In genomic region chr10:101356132-101356531, GRCh38 we compare ENCODE assay signal across 17 cellular contexts.
"Had no signal": no experiment of that assay in that cellular context is flagged by ENCODE, and none has a peak within 500 bp of the region (broad histone marks: within the 10 kb centered on the region; RNA-seq: fewer than 3 reads in every experiment).

No MANE protein-coding gene starts in this region.

- ATAC-seq: effector memory CD8-positive, alpha-beta T cell; left colon; lower lobe of right lung; sciatic nerve; stimulated activated memory B cell treated with anti-CD40 and anti-IgM and Interleukin-4, amounts not matched to agents 10 μg/mL and 1 μg/mL and 100 μg/mL, for 72 hours; upper lobe of right lung had no signal

- H3K4me3 ChIP-seq: lower lobe of right lung, ovary, thoracic aorta, upper lobe of right lung had no signal

- H3K27me3 Mint-ChIP-seq: stimulated activated memory B cell treated with anti-CD40 and anti-IgM and Interleukin-4, amounts not matched to agents 10 μg/mL and 1 μg/mL and 100 μg/mL, for 72 hours had no signal

- H3K36me3 ChIP-seq: ascending aorta, lower lobe of right lung, ovary, thoracic aorta, upper lobe of right lung had no signal

- H3K36me3 Mint-ChIP-seq: stimulated activated memory B cell treated with anti-CD40 and anti-IgM and Interleukin-4, amounts not matched to agents 10 μg/mL and 1 μg/mL and 100 μg/mL, for 72 hours had no signal

- H3K27me3 ChIP-seq: ascending aorta, ovary, upper lobe of right lung had no signal

- H3K9me3 ChIP-seq: ascending aorta, lower lobe of right lung, ovary, thoracic aorta, upper lobe of right lung had no signal

- DNase-seq: activated B cell treated with CpG ODN at 0.5 μM for 24 hours; activated CD4-positive, alpha-beta memory T cell treated with anti-CD3 and anti-CD28 coated beads for 36 hours; activated CD4-positive, alpha-beta T cell treated with anti-CD3 and anti-CD28 coated beads for 4 hours; activated naive CD4-positive, alpha-beta T cell treated with anti-CD3 and anti-CD28 coated beads, Interleukin-2, amount 10 ng/mL, durations not matched to agents 7 days and 5 days; effector memory CD8-positive, alpha-beta T cell; foreskin fibroblast; hippocampal formation; islet precursor cell; left colon; lower lobe of right lung; ovary; stimulated activated CD4-positive, alpha-beta T cell treated with anti-CD3 and anti-CD28 coated beads, Interleukin-4, amount 100 ng/mL, for 4 hours; upper lobe of right lung had no signal

- H3K9me3 Mint-ChIP-seq: activated B cell treated with CpG ODN at 0.5 μM for 24 hours; activated CD4-positive, alpha-beta memory T cell treated with anti-CD3 and anti-CD28 coated beads for 36 hours; activated naive CD4-positive, alpha-beta T cell treated with anti-CD3 and anti-CD28 coated beads, Interleukin-2, amount 10 ng/mL, durations not matched to agents 7 days and 5 days; effector memory CD8-positive, alpha-beta T cell; stimulated activated memory B cell treated with anti-CD40 and anti-IgM and Interleukin-4, amounts not matched to agents 10 μg/mL and 1 μg/mL and 100 μg/mL, for 72 hours had no signal

- H3K4me3 Mint-ChIP-seq: activated CD4-positive, alpha-beta memory T cell treated with anti-CD3 and anti-CD28 coated beads for 36 hours; activated naive CD4-positive, alpha-beta T cell treated with anti-CD3 and anti-CD28 coated beads, Interleukin-2, amount 10 ng/mL, durations not matched to agents 7 days and 5 days; stimulated activated memory B cell treated with anti-CD40 and anti-IgM and Interleukin-4, amounts not matched to agents 10 μg/mL and 1 μg/mL and 100 μg/mL, for 72 hours had no signal

- H3K27ac Mint-ChIP-seq: activated B cell treated with CpG ODN at 0.5 μM for 24 hours; activated CD4-positive, alpha-beta memory T cell treated with anti-CD3 and anti-CD28 coated beads for 36 hours; activated naive CD4-positive, alpha-beta T cell treated with anti-CD3 and anti-CD28 coated beads, Interleukin-2, amount 10 ng/mL, durations not matched to agents 7 days and 5 days; stimulated activated memory B cell treated with anti-CD40 and anti-IgM and Interleukin-4, amounts not matched to agents 10 μg/mL and 1 μg/mL and 100 μg/mL, for 72 hours had no signal

- H3K27ac ChIP-seq: ascending aorta, lower lobe of right lung, thoracic aorta, upper lobe of right lung had no signal
